Comparison of ENCODE assay signal across 10 cellular contexts in the genomic region with DNA sequence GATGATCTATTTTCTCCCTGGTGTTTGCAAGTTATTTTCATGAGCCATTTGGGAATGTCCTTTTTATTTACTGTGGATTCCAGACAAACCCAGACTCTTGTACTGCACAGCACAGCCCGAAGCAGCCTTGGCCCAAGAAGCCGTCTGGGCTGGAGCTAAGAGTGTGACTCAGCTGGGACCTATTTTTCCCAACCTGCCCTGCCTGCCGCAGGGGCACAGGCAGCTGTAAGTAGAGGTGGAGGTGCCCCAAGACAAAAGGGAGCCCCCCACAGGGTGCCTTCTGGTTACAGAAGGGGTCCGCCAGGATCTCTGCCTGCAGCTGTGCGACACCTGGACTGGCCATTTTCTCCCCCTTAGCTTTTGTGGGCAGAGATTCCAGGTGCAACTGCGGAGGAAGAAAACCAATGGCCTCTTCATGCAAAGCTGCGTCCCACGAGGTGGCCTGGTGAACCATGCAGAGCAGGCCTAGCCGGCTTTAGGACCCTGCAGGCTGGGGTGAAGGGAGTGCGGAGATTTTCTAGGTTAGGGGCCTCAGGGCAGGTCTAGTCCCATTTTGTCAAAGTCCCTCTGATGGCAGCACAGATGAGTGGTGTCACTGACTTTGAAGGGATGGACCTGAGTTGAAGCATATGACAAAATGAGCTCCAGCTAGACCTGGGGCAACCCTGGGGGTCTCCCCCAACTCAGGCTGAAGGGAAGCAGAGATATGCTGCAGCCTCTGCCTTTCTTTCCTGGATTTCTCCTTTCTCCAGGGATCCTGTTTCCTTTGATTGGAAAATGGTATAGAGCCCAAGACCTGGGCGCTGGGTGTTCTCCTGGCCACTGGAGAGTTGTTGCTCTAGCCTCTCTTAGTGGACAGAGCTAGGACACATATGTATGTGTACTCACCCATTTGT.
DNase-seq lines count a peak whose midpoint lies in the region; ATAC-seq and TF ChIP-seq lines count a peak whose summit lies in the region.
"Had no signal": no experiment of that assay in that cellular context is flagged by ENCODE, and none has a peak within 500 bp of the region (broad histone marks: within the 10 kb centered on the region; RNA-seq: fewer than 3 reads in every experiment).

No MANE protein-coding gene starts in this region.

- intact Hi-C loops in adrenal gland (cut with DNase I) (no loop called here), left ventricle myocardium inferior (cut with micrococcal nuclease) (no loop called here), upper lobe of right lung (cut with DNase I) (no loop called here)

- peaks cover 67% of the 10 kb centered on the region for H3K4me1 Mint-ChIP-seq in activated T-cell treated with anti-CD3 and anti-CD28 coated beads, Interleukin-2, amount 50 U/mL, for 72 hours (ENCODE audit: low read depth)
- peaks cover 29% of the 10 kb centered on the region for H3K4me1 Mint-ChIP-seq in activated T-cell treated with anti-CD3 and anti-CD28 coated beads, Interleukin-2, amount 50 U/mL, for 4 hours (ENCODE audit: low read depth)

- TF ChIP-seq CTCF in adrenal gland (IDR thresholded peaks at IDR 0.05) = no peak
- no peak for TF ChIP-seq CTCF in left ventricle myocardium inferior (IDR thresholded peaks at IDR 0.05; ENCODE audit: borderline replicate concordance)
- TF ChIP-seq CTCF in upper lobe of right lung (IDR thresholded peaks at IDR 0.05) = no peak

- 35 to 65% (median 58%) methylated on average over 6 to 11 of the region's 11 CpGs for WGBS in adrenal gland, 4 donors

- H3K4me3 Mint-ChIP-seq in activated T-cell treated with anti-CD3 and anti-CD28 coated beads, Interleukin-2, amount 50 U/mL, for 72 hours = peak overlapping the region; percentile 65 to 78
- H3K4me3 Mint-ChIP-seq in activated T-cell treated with anti-CD3 and anti-CD28 coated beads, Interleukin-2, amount 50 U/mL, for 4 hours = no peak overlapping the region
- H3K4me3 Mint-ChIP-seq: CD4-positive, alpha-beta T cell had no signal

- H3K27ac ChIP-seq in adrenal gland (no peak overlapping the region), left ventricle myocardium inferior (replicated peaks) (peak overlapping the region; percentile 31), upper lobe of right lung (no peak overlapping the region), caudate nucleus (ENCODE audit: low read depth, low read length) (no peak overlapping the region)

- H3K4me3 ChIP-seq in adrenal gland = no peak overlapping the region
- no peak overlapping the region for H3K4me3 ChIP-seq in left ventricle myocardium inferior
- H3K4me3 ChIP-seq in upper lobe of right lung = no peak overlapping the region

- ATAC-seq in activated T-cell treated with anti-CD3 and anti-CD28 coated beads, Interleukin-2, amount 50 U/mL, for 72 hours (replicated peaks in 1 of 2) = no peak
- no peak for ATAC-seq in activated T-cell treated with anti-CD3 and anti-CD28 coated beads, Interleukin-2, amount 50 U/mL, for 4 hours
- peak; percentile 47 for ATAC-seq in upper lobe of right lung
- ATAC-seq in HG03342 (IDR thresholded peaks at IDR 0.05; ENCODE audit: unreplicated experiment) = no peak
- ATAC-seq in GM21529 (IDR thresholded peaks at IDR 0.05; ENCODE audit: unreplicated experiment) = no peak

- H3K27me3 ChIP-seq in adrenal gland (no peaks in the 10 kb centered on the region), left ventricle myocardium inferior (ENCODE audit: low read depth) (no peaks in the 10 kb centered on the region), upper lobe of right lung (no peaks in the 10 kb centered on the region)

- no peaks in the 10 kb centered on the region for H3K27me3 Mint-ChIP-seq in activated T-cell treated with anti-CD3 and anti-CD28 coated beads, Interleukin-2, amount 50 U/mL, for 72 hours (ENCODE audit: low read depth)
- H3K27me3 Mint-ChIP-seq in activated T-cell treated with anti-CD3 and anti-CD28 coated beads, Interleukin-2, amount 50 U/mL, for 4 hours (ENCODE audit: low read depth) = no peaks in the 10 kb centered on the region
- H3K27me3 Mint-ChIP-seq: CD4-positive, alpha-beta T cell had no signal

- no peaks in the 10 kb centered on the region for H3K4me1 ChIP-seq in adrenal gland (replicated peaks in 1 of 2)
- peaks cover 6% of the 10 kb centered on the region for H3K4me1 ChIP-seq in left ventricle myocardium inferior
- H3K4me1 ChIP-seq in upper lobe of right lung = no peaks in the 10 kb centered on the region

- H3K9me3 Mint-ChIP-seq in activated T-cell treated with anti-CD3 and anti-CD28 coated beads, Interleukin-2, amount 50 U/mL, for 72 hours = peaks cover 3 to 4% of the 10 kb centered on the region in 2 donors
- peaks cover 7% of the 10 kb centered on the region for H3K9me3 Mint-ChIP-seq in activated T-cell treated with anti-CD3 and anti-CD28 coated beads, Interleukin-2, amount 50 U/mL, for 4 hours

- peaks cover 4 to 6% of the 10 kb centered on the region in 2 donors for H3K36me3 Mint-ChIP-seq in activated T-cell treated with anti-CD3 and anti-CD28 coated beads, Interleukin-2, amount 50 U/mL, for 72 hours (ENCODE audit: insufficient read depth in 2 of 2)
- H3K36me3 Mint-ChIP-seq in activated T-cell treated with anti-CD3 and anti-CD28 coated beads, Interleukin-2, amount 50 U/mL, for 4 hours (ENCODE audit: insufficient read depth) = no peaks in the 10 kb centered on the region

- H3K9me3 ChIP-seq in adrenal gland (replicated peaks in 1 of 3) (no peaks in the 10 kb centered on the region), left ventricle myocardium inferior (replicated peaks) (peaks cover 12% of the 10 kb centered on the region), upper lobe of right lung (no peaks in the 10 kb centered on the region)

- TF ChIP-seq POLR2A in adrenal gland (IDR thresholded peaks at IDR 0.05) = no peak

- H3K36me3 ChIP-seq in adrenal gland (replicated peaks in 1 of 2) (no peaks in the 10 kb centered on the region), left ventricle myocardium inferior (no peaks in the 10 kb centered on the region), upper lobe of right lung (no peaks in the 10 kb centered on the region)

- H3K27ac Mint-ChIP-seq in activated T-cell treated with anti-CD3 and anti-CD28 coated beads, Interleukin-2, amount 50 U/mL, for 72 hours = peak overlapping the region; percentile 84

- no peak for DNase-seq in activated T-cell treated with anti-CD3 and anti-CD28 coated beads, Interleukin-2, amount 50 U/mL, for 72 hours
- no peak for DNase-seq in activated T-cell treated with anti-CD3 and anti-CD28 coated beads, Interleukin-2, amount 50 U/mL, for 4 hours
- DNase-seq in adrenal gland (peak in 4 of 7 donors; percentile 5 to 64 (median 43)), left ventricle myocardium inferior (no peak), upper lobe of right lung (peak; percentile 56), caudate nucleus (lab: John Stamatoyannopoulos, UW) (no peak)
- DNase-seq: CD4-positive, alpha-beta T cell; NCI-H69 had no signal

Comparison
In these comparisons a context has a peak if more than half of its experiments do, and no peak if none do; other contexts are left out.
1. DNase-seq: peak in adrenal gland (4 of 7) and upper lobe of right lung (single experiment); none in activated T-cell treated with anti-CD3 and anti-CD28 coated beads, Interleukin-2, amount 50 U/mL, for 72 hours (0 of 2), activated T-cell treated with anti-CD3 and anti-CD28 coated beads, Interleukin-2, amount 50 U/mL, for 4 hours (single experiment), left ventricle myocardium inferior (single experiment) and caudate nucleus (0 of 61).